ENCODE assay signal across 19 cellular contexts in the genomic region with DNA sequence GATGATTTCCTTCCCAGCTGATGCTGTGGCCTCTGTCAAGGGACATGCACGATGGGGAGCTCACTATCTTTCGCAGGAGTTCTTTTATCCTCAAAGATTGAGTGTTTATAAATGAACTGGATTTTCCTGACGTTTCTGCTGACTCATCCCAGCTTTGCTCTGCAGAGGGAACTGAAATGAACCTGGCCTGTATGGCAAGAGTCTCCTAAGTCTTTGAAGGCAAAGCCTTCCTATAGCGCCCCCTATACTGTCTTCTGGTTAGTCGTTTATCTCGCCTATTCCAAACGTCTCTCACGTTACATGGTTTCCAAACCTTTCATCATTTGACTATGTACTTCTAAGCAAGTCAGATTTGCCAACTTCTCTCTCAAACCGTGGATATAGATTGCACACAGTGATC.
DNase-seq lines count a peak whose midpoint lies in the region; ATAC-seq, FAIRE-seq and TF ChIP-seq lines count a peak whose summit lies in the region.
"Had no signal": no experiment of that assay in that cellular context is flagged by ENCODE, and none has a peak within 500 bp of the region (broad histone marks: within the 10 kb centered on the region; RNA-seq: fewer than 3 reads in every experiment).

No MANE protein-coding gene starts in this region.

- no peak overlapping the region for H3K4me2 ChIP-seq in HepG2 (ENCODE audit: low read depth, low read length)
- H3K4me2 ChIP-seq in K562 (ENCODE audit: insufficient read depth, low read length), result no peak overlapping the region
- H3K4me2 ChIP-seq: SK-N-SH had no signal

- TF ChIP-seq RAD21 in HepG2 (CRISPR knock-in tag; IDR thresholded peaks at IDR 0.05) (no peak), K562 (CRISPR knock-in tag; conservative IDR thresholded peaks at IDR 0.05 in 1 of 2, IDR thresholded peaks at IDR 0.05 in 1 of 2) (no peak)

- DNase-seq in HepG2 (ENCODE audit: low spot score), result no peak
- no peak for DNase-seq in right lobe of liver
- DNase-seq in NCI-H460 (ENCODE audit: extremely low read depth, low read depth), result peak; percentile 13
- peak in 1 of 4 experiments; percentile 0 for DNase-seq in K562 (ENCODE audit: extremely low read depth in 1 of 4, low spot score in 3 of 4)
- DNase-seq in colonic mucosa, result no peak
- DNase-seq in activated T-cell treated with anti-CD3 and anti-CD28 coated beads, Interleukin-2, amount 50 U/mL, for 24 hours, result no peak
- no peak for DNase-seq in SKM-1 treated with dmso at 0.1 percent for 144 hours (lab: John Stamatoyannopoulos, UW; ENCODE audit: unreplicated experiment)
- DNase-seq: activated CD4-positive, alpha-beta T cell treated with anti-CD3 and anti-CD28 coated beads for 4 hours; activated CD8-positive, alpha-beta memory T cell treated with anti-CD3 and anti-CD28 coated beads, Interleukin-2, amount 10 ng/mL, durations not matched to agents 7 days and 5 days; activated effector memory CD4-positive, alpha-beta T cell treated with Interleukin-2 at 50 U/mL for 16 hours; CD4-positive, CD25-positive, alpha-beta regulatory T cell; DMS79 treated with DMSO at 0.1 percent for 48 hours; dorsolateral prefrontal cortex; left ventricle myocardium inferior; NCI-H1694 treated with DMSO at 0.1 percent for 48 hours; SK-N-SH had no signal

- no peaks in the 10 kb centered on the region for H3K36me3 Mint-ChIP-seq in stimulated activated memory B cell treated with anti-CD40 and anti-IgM and Interleukin-4, amounts not matched to agents 10 μg/mL and 1 μg/mL and 100 μg/mL, for 72 hours
- no peaks in the 10 kb centered on the region for H3K36me3 Mint-ChIP-seq in activated T-cell treated with anti-CD3 and anti-CD28 coated beads, Interleukin-2, amount 50 U/mL, for 24 hours (ENCODE audit: low read depth)
- H3K36me3 Mint-ChIP-seq: activated CD8-positive, alpha-beta memory T cell treated with anti-CD3 and anti-CD28 coated beads, Interleukin-2, amount 10 ng/mL, durations not matched to agents 7 days and 5 days; CD4-positive, CD25-positive, alpha-beta regulatory T cell had no signal

- in situ Hi-C loops in HepG2 (cut with HindIII; ENCODE audit: extremely low pct_ligation_motif_present, low pct_unique_long_range_greater_than_20kb), result no loop called here
- in situ Hi-C loops in K562 (cut with MboI), result no loop called here

- H3K27me3 Mint-ChIP-seq in stimulated activated memory B cell treated with anti-CD40 and anti-IgM and Interleukin-4, amounts not matched to agents 10 μg/mL and 1 μg/mL and 100 μg/mL, for 72 hours, result no peaks in the 10 kb centered on the region
- no peaks in the 10 kb centered on the region for H3K27me3 Mint-ChIP-seq in activated T-cell treated with anti-CD3 and anti-CD28 coated beads, Interleukin-2, amount 50 U/mL, for 24 hours
- H3K27me3 Mint-ChIP-seq: activated CD8-positive, alpha-beta memory T cell treated with anti-CD3 and anti-CD28 coated beads, Interleukin-2, amount 10 ng/mL, durations not matched to agents 7 days and 5 days; CD4-positive, CD25-positive, alpha-beta regulatory T cell had no signal

- H4K20me1 ChIP-seq in HepG2 (ENCODE audit: insufficient read depth, low read length), result no peaks in the 10 kb centered on the region
- H4K20me1 ChIP-seq in K562 (replicated peaks; ENCODE audit: control insufficient read depth, insufficient read depth, low read length), result no peaks in the 10 kb centered on the region

- no peak overlapping the region for H3K4me3 Mint-ChIP-seq in stimulated activated memory B cell treated with anti-CD40 and anti-IgM and Interleukin-4, amounts not matched to agents 10 μg/mL and 1 μg/mL and 100 μg/mL, for 72 hours
- no peak overlapping the region for H3K4me3 Mint-ChIP-seq in activated T-cell treated with anti-CD3 and anti-CD28 coated beads, Interleukin-2, amount 50 U/mL, for 24 hours
- H3K4me3 Mint-ChIP-seq: activated CD8-positive, alpha-beta memory T cell treated with anti-CD3 and anti-CD28 coated beads, Interleukin-2, amount 10 ng/mL, durations not matched to agents 7 days and 5 days; CD4-positive, CD25-positive, alpha-beta regulatory T cell had no signal

- no peak overlapping the region for H3K9ac ChIP-seq in HepG2 (ENCODE audit: insufficient read depth, low read depth, low read length)
- H3K9ac ChIP-seq in K562 (ENCODE audit: insufficient read depth in 1 of 2, low read depth in 2 of 2, low read length in 2 of 2), result no peak overlapping the region
- H3K9ac ChIP-seq in colonic mucosa (ENCODE audit: low read depth in 2 of 2, low read length in 2 of 2), result no peak overlapping the region
- H3K9ac ChIP-seq: SK-N-SH had no signal

- H2AFZ ChIP-seq in HepG2 (ENCODE audit: low read length) (no peak overlapping the region), K562 (ENCODE audit: low read depth, low read length) (no peak overlapping the region)

- no peak for TF ChIP-seq EP300 in HepG2 (IDR thresholded peaks at IDR 0.05; ENCODE audit: low read depth in 2 of 2, low read length in 2 of 2)
- TF ChIP-seq EP300 in HepG2 (CRISPR knock-in tag; IDR thresholded peaks at IDR 0.05; ENCODE audit: borderline replicate concordance), result no peak
- no peak for TF ChIP-seq EP300 in K562 (IDR thresholded peaks at IDR 0.05; ENCODE audit: low read length)

- H3K4me1 Mint-ChIP-seq in stimulated activated memory B cell treated with anti-CD40 and anti-IgM and Interleukin-4, amounts not matched to agents 10 μg/mL and 1 μg/mL and 100 μg/mL, for 72 hours, result no peaks in the 10 kb centered on the region
- H3K4me1 Mint-ChIP-seq in activated T-cell treated with anti-CD3 and anti-CD28 coated beads, Interleukin-2, amount 50 U/mL, for 24 hours (ENCODE audit: low read depth), result no peaks in the 10 kb centered on the region
- H3K4me1 Mint-ChIP-seq: activated CD8-positive, alpha-beta memory T cell treated with anti-CD3 and anti-CD28 coated beads, Interleukin-2, amount 10 ng/mL, durations not matched to agents 7 days and 5 days had no signal

- no peak overlapping the region for H3K27ac Mint-ChIP-seq in stimulated activated memory B cell treated with anti-CD40 and anti-IgM and Interleukin-4, amounts not matched to agents 10 μg/mL and 1 μg/mL and 100 μg/mL, for 72 hours
- H3K27ac Mint-ChIP-seq in activated T-cell treated with anti-CD3 and anti-CD28 coated beads, Interleukin-2, amount 50 U/mL, for 24 hours, result no peak overlapping the region
- H3K27ac Mint-ChIP-seq: activated CD8-positive, alpha-beta memory T cell treated with anti-CD3 and anti-CD28 coated beads, Interleukin-2, amount 10 ng/mL, durations not matched to agents 7 days and 5 days; CD4-positive, CD25-positive, alpha-beta regulatory T cell had no signal

- H3K79me2 ChIP-seq in HepG2 (ENCODE audit: insufficient read depth, low read length), result no peaks in the 10 kb centered on the region
- no peaks in the 10 kb centered on the region for H3K79me2 ChIP-seq in K562 (ENCODE audit: control insufficient read depth, insufficient read depth, low read length)

- CTCF ChIA-PET in HepG2 (lab: Yijun Ruan, JAX; ENCODE audit: low intra/inter-chr PET ratio, low total read pairs), result no interaction called here
- CTCF ChIA-PET in K562 (lab: Yijun Ruan, JAX; ENCODE audit: low intra/inter-chr PET ratio), result no interaction called here

- intact Hi-C loops in HepG2 (cut with micrococcal nuclease; ENCODE audit: unreplicated experiment), result no loop called here
- intact Hi-C loops in right lobe of liver (cut with DNase I), result no loop called here
- intact Hi-C loops in K562 (cut with micrococcal nuclease), result no loop called here
- intact Hi-C loops in colonic mucosa (cut with DNase I), result no loop called here

- ATAC-seq in HepG2 (no peak), right lobe of liver (no peak), K562 (no peak)
- ATAC-seq in stimulated activated memory B cell treated with anti-CD40 and anti-IgM and Interleukin-4, amounts not matched to agents 10 μg/mL and 1 μg/mL and 100 μg/mL, for 72 hours, result no peak
- ATAC-seq: activated CD8-positive, alpha-beta memory T cell treated with anti-CD3 and anti-CD28 coated beads, Interleukin-2, amount 10 ng/mL, durations not matched to agents 7 days and 5 days; HCT116 had no signal

- H3K9me3 Mint-ChIP-seq in stimulated activated memory B cell treated with anti-CD40 and anti-IgM and Interleukin-4, amounts not matched to agents 10 μg/mL and 1 μg/mL and 100 μg/mL, for 72 hours, result no peaks in the 10 kb centered on the region
- H3K9me3 Mint-ChIP-seq in activated T-cell treated with anti-CD3 and anti-CD28 coated beads, Interleukin-2, amount 50 U/mL, for 24 hours, result peaks cover 2% of the 10 kb centered on the region

- H3K27ac ChIP-seq in HepG2 (ENCODE audit: extremely low read length, insufficient read depth, low read length) (no peak overlapping the region), right lobe of liver (no peak overlapping the region), K562 (ENCODE audit: extremely low read depth, low read depth, low read length) (no peak overlapping the region), colonic mucosa (no peak overlapping the region)
- H3K27ac ChIP-seq: dorsolateral prefrontal cortex, left ventricle myocardium inferior had no signal

- H3K4me1 ChIP-seq in HepG2 (ENCODE audit: insufficient read depth, low read length), result no peaks in the 10 kb centered on the region
- H3K4me1 ChIP-seq in right lobe of liver, result no peaks in the 10 kb centered on the region
- H3K4me1 ChIP-seq in K562 (replicated peaks in 1 of 2; ENCODE audit: control insufficient read depth in 2 of 2, insufficient read depth in 2 of 2, low read length in 2 of 2), result no peaks in the 10 kb centered on the region
- no peaks in the 10 kb centered on the region for H3K4me1 ChIP-seq in colonic mucosa

- H3K36me3 ChIP-seq in HepG2 (replicated peaks in 1 of 2; ENCODE audit: control insufficient read depth in 1 of 2, insufficient read depth in 2 of 2, low read length in 2 of 2) (no peaks in the 10 kb centered on the region), right lobe of liver (no peaks in the 10 kb centered on the region), K562 (ENCODE audit: control insufficient read depth, insufficient read depth, low read length) (no peaks in the 10 kb centered on the region), colonic mucosa (no peaks in the 10 kb centered on the region)
- H3K36me3 ChIP-seq: left ventricle myocardium inferior had no signal

- H3K4me3 ChIP-seq in HepG2 (replicated peaks in 1 of 3; ENCODE audit: insufficient read depth in 1 of 3, low read depth in 2 of 3, low read length in 3 of 3) (no peak overlapping the region), right lobe of liver (no peak overlapping the region), K562 (no peak overlapping the region), colonic mucosa (no peak overlapping the region)
- H3K4me3 ChIP-seq: dorsolateral prefrontal cortex, left ventricle myocardium inferior had no signal

- no peak for TF ChIP-seq POLR2A in HepG2 (IDR thresholded peaks at IDR 0.05; ENCODE audit: insufficient read depth in 1 of 2, low read depth in 2 of 2, low read length in 2 of 2)
- no peak for TF ChIP-seq POLR2A in right lobe of liver (IDR thresholded peaks at IDR 0.05)
- no peak for TF ChIP-seq POLR2A in K562 (conservative IDR thresholded peaks at IDR 0.05)

- POLR2A ChIA-PET in HepG2 (lab: Yijun Ruan, JAX) (no interaction called here), K562 (lab: Yijun Ruan, JAX) (no interaction called here)

- no peak for FAIRE-seq in HepG2 (lab: Jason Lieb, UNC)
- FAIRE-seq in K562 (lab: Jason Lieb, UNC), result no peak
- FAIRE-seq: bronchial epithelial cell had no signal

- 37% methylated on average over 9 of the region's 9 CpGs for WGBS in HepG2 (ENCODE audit: low lambda C conversion rate)
- 81% methylated on average over 9 of the region's 9 CpGs for whole genome bisulfite sequencing in right lobe of liver (ENCODE audit: insufficient coverage, low coverage, low lambda C conversion rate, missing lambda C conversion rate)
- 0% methylated on average over 9 of the region's 9 CpGs for WGBS in K562 (ENCODE audit: insufficient coverage, low coverage, missing lambda C conversion rate)

- H3K9me3 ChIP-seq in HepG2 (ENCODE audit: low read length), result peaks cover 59% of the 10 kb centered on the region
- H3K9me3 ChIP-seq in right lobe of liver, result no peaks in the 10 kb centered on the region
- H3K9me3 ChIP-seq in K562 (replicated peaks; ENCODE audit: control insufficient read depth, insufficient read depth, low read depth, low read length), result no peaks in the 10 kb centered on the region
- no peaks in the 10 kb centered on the region for H3K9me3 ChIP-seq in colonic mucosa
- H3K9me3 ChIP-seq: left ventricle myocardium inferior, SK-N-SH had no signal

- TF ChIP-seq CTCF in HepG2 (CRISPR knock-in tag; IDR thresholded peaks at IDR 0.05) (no peak), right lobe of liver (IDR thresholded peaks at IDR 0.05) (no peak), K562 (IDR thresholded peaks at IDR 0.05 in 2 of 3, conservative IDR thresholded peaks at IDR 0.05 in 1 of 3; ENCODE audit: insufficient read depth in 2 of 3, low read depth in 1 of 3, low read length in 3 of 3) (no peak), colonic mucosa (IDR thresholded peaks at IDR 0.05) (no peak)

- BruUV-seq in HepG2 (replicated peaks; lab: Mats Ljungman, UMichigan) (no TSS peak), K562 (replicated peaks; lab: Mats Ljungman, UMichigan) (no TSS peak)

- H3K9me1 ChIP-seq in K562 (ENCODE audit: control insufficient read depth, insufficient read depth, low read length), result no peaks in the 10 kb centered on the region

- H3K27me3 ChIP-seq in HepG2 (ENCODE audit: control insufficient read depth in 1 of 2, insufficient read depth in 2 of 2, low read length in 2 of 2) (no peaks in the 10 kb centered on the region), right lobe of liver (no peaks in the 10 kb centered on the region), K562 (ENCODE audit: control insufficient read depth in 2 of 2, insufficient read depth in 2 of 2, low read length in 2 of 2) (no peaks in the 10 kb centered on the region), colonic mucosa (no peaks in the 10 kb centered on the region)
